15 cellular contexts compared by ENCODE assay signal in genomic region chr11:114293201-114293711, GRCh38. TPM values are rescaled to one million over a fixed set of nuclear protein-coding genes. Genes with fewer than 3 reads are reported as not detected.
DNase-seq lines count a peak whose midpoint lies in the region; ATAC-seq and TF ChIP-seq lines count a peak whose summit lies in the region.
"Had no signal": no experiment of that assay in that cellular context is flagged by ENCODE, and none has a peak within 500 bp of the region (broad histone marks: within the 10 kb centered on the region; RNA-seq: fewer than 3 reads in every experiment).

No MANE protein-coding gene starts in this region.

- H3K4me3 ChIP-seq in mammary epithelial cell (replicated peaks in 1 of 3; ENCODE audit: insufficient read depth in 1 of 3, low read depth in 2 of 3, low read length in 3 of 3) (no peak overlapping the region), suprapubic skin (no peak overlapping the region)
- H3K4me3 ChIP-seq: GM23338, ovary had no signal

- no peak overlapping the region for H3K4me2 ChIP-seq in mammary epithelial cell (ENCODE audit: insufficient read depth, low read depth, low read length)
- H3K4me2 ChIP-seq: GM23338 had no signal

- CTCF ChIA-PET in mammary epithelial cell (lab: Charles Lee; ENCODE audit: low non-redundant PET), result no interaction called here

- in situ Hi-C loops in mammary epithelial cell (cut with MboI; ENCODE audit: low sequenced_read_pairs in 2 of 2), result loop anchor here in 1 of 2 donors (25.0 kb wide), 1 partner anchor 119 kb away; the partner anchor contains the start of genes C11orf71 and RBM7

- H3K9me3 Mint-ChIP-seq in activated naive CD4-positive, alpha-beta T cell treated with anti-CD3 and anti-CD28 coated beads, Interleukin-2, amount 50 U/mL, for 72 hours, result peaks cover 3 to 4% of the 10 kb centered on the region in 2 donors
- H3K9me3 Mint-ChIP-seq: activated naive CD4-positive, alpha-beta T cell treated with anti-CD3 and anti-CD28 coated beads for 36 hours; GM23338; stimulated activated naive CD8-positive, alpha-beta T cell treated with anti-CD3 and anti-CD28 coated beads, Interleukin-15, Interleukin-2, amounts not matched to agents 100 ng/mL and 50 ng/mL, for 24 hours had no signal

- no peak for TF ChIP-seq EP300 in suprapubic skin (IDR thresholded peaks at IDR 0.05)

- peaks cover 0 to 5% of the 10 kb centered on the region in 2 donors for H3K36me3 Mint-ChIP-seq in activated naive CD4-positive, alpha-beta T cell treated with anti-CD3 and anti-CD28 coated beads, Interleukin-2, amount 50 U/mL, for 72 hours

- no TSS peak for BruUV-seq in mammary epithelial cell (replicated peaks; lab: Mats Ljungman, UMichigan)

- no peaks in the 10 kb centered on the region for H3K9me3 ChIP-seq in mammary epithelial cell (replicated peaks; ENCODE audit: insufficient read depth, low read length)
- no peaks in the 10 kb centered on the region for H3K9me3 ChIP-seq in suprapubic skin
- H3K9me3 ChIP-seq: ovary had no signal

- H3K27ac Mint-ChIP-seq in activated naive CD4-positive, alpha-beta T cell treated with anti-CD3 and anti-CD28 coated beads, Interleukin-2, amount 50 U/mL, for 72 hours, result no peak overlapping the region
- H3K27ac Mint-ChIP-seq: activated naive CD4-positive, alpha-beta T cell treated with anti-CD3 and anti-CD28 coated beads for 36 hours; GM23338; stimulated activated naive CD8-positive, alpha-beta T cell treated with anti-CD3 and anti-CD28 coated beads, Interleukin-15, Interleukin-2, amounts not matched to agents 100 ng/mL and 50 ng/mL, for 24 hours had no signal

- H3K4me1 ChIP-seq in mammary epithelial cell (ENCODE audit: insufficient read depth, low read length) (peaks cover 45% of the 10 kb centered on the region), suprapubic skin (peaks cover 33% of the 10 kb centered on the region)

- ATAC-seq in activated naive CD4-positive, alpha-beta T cell treated with anti-CD3 and anti-CD28 coated beads, Interleukin-2, amount 50 U/mL, for 72 hours, result no peak
- ATAC-seq in GM21825 (IDR thresholded peaks at IDR 0.05; ENCODE audit: unreplicated experiment), result no peak
- ATAC-seq: GM23338, left colon had no signal

- dilution Hi-C loops in mammary epithelial cell (cut with HindIII; ENCODE audit: low sequenced_read_pairs), result no loop called here

- no peak overlapping the region for H3K9ac ChIP-seq in mammary epithelial cell (ENCODE audit: insufficient read depth, low read length)

- H3K27me3 ChIP-seq in mammary epithelial cell (ENCODE audit: insufficient read depth, low read length) (no peaks in the 10 kb centered on the region), suprapubic skin (no peaks in the 10 kb centered on the region)
- H3K27me3 ChIP-seq: ovary had no signal

- peak overlapping the region; percentile 15 for H2AFZ ChIP-seq in mammary epithelial cell (ENCODE audit: low read depth, low read length)
- H2AFZ ChIP-seq: GM23338 had no signal

- H3K79me2 ChIP-seq in mammary epithelial cell (ENCODE audit: insufficient read depth, low read length), result peaks cover 10% of the 10 kb centered on the region

- no peak for TF ChIP-seq POLR2A in suprapubic skin (IDR thresholded peaks at IDR 0.05)

- peak overlapping the region; percentile 36 for H3K27ac ChIP-seq in mammary epithelial cell (ENCODE audit: insufficient read depth, low read depth, low read length)
- peak overlapping the region; percentile 94 for H3K27ac ChIP-seq in suprapubic skin

- no peaks in the 10 kb centered on the region for H3K36me3 ChIP-seq in mammary epithelial cell (ENCODE audit: insufficient read depth, low read length)
- no peaks in the 10 kb centered on the region for H3K36me3 ChIP-seq in suprapubic skin
- H3K36me3 ChIP-seq: ovary had no signal

- WGBS in mammary epithelial cell (ENCODE audit: low coverage, missing lambda C conversion rate), result 0% methylated on average over 1 of the region's 1 CpG
- WGBS in suprapubic skin, result 41% methylated on average over 1 of the region's 1 CpG

- DNase-seq in M059J (ENCODE audit: low read depth) (peak; percentile 73), mammary epithelial cell (peak; percentile 49), lung microvascular endothelial cell (ENCODE audit: low read depth in 2 of 2) (peak; percentile 72 to 77), suprapubic skin (ENCODE audit: low spot score in 2 of 2) (no peak), ureter (ENCODE audit: low spot score) (no peak)
- no peak for DNase-seq in activated T-cell treated with anti-CD3 and anti-CD28 coated beads, Interleukin-2, amount 50 U/mL, for 1 hour
- no peak for DNase-seq in activated naive CD4-positive, alpha-beta T cell treated with anti-CD3 and anti-CD28 coated beads, Interleukin-2, amount 50 U/mL, for 72 hours (ENCODE audit: low spot score in 2 of 2)
- DNase-seq: activated naive CD4-positive, alpha-beta T cell treated with anti-CD3 and anti-CD28 coated beads for 36 hours; left colon; NCI-H1092; ovary had no signal

- H4K20me1 ChIP-seq in mammary epithelial cell (ENCODE audit: insufficient read depth, low read length), result no peaks in the 10 kb centered on the region

- intact Hi-C loops in mammary epithelial cell (cut with micrococcal nuclease), result no loop called here

- TF ChIP-seq CTCF in mammary epithelial cell (conservative IDR thresholded peaks at IDR 0.05 in 1 of 2, IDR thresholded peaks at IDR 0.05 in 1 of 2; ENCODE audit: extremely low read depth in 1 of 2, insufficient read depth in 1 of 2, low read depth in 1 of 2, low read length in 2 of 2) (no peak), suprapubic skin (IDR thresholded peaks at IDR 0.05) (no peak)

RNA-seq across cellular contexts. Expression of gene NNMT, which starts 2.9 kb away (rescaled TPM):
- 76.6 and 129 TPM in 2 replicates for total RNA-seq in M059J (2014; rRNA removed; shearing (Covaris generic))
- total RNA-seq in mammary epithelial cell (100 to 1,000 TPM; 131 to 605 TPM), lung microvascular endothelial cell (200 and 316 TPM in 2 replicates), suprapubic skin (100 to 1,000 TPM; 106 to 269 (median 210) TPM), ureter (141 TPM)
- 130 TPM for polyA plus RNA-seq in mammary epithelial cell
- polyA minus RNA-seq in mammary epithelial cell, result 88.0 TPM
- not detected for total RNA-seq in activated naive CD4-positive, alpha-beta T cell treated with anti-CD3 and anti-CD28 coated beads, Interleukin-2, amount 50 U/mL, for 72 hours
- total RNA-seq: activated naive CD4-positive, alpha-beta T cell treated with anti-CD3 and anti-CD28 coated beads for 36 hours; G401; GM23338 had no signal

Comparison
In these comparisons a context has a peak if more than half of its experiments do, and no peak if none do; other contexts are left out.
1. DNase-seq: peak in M059J (single experiment), mammary epithelial cell (single experiment) and lung microvascular endothelial cell (2 of 2); none in suprapubic skin (0 of 2), activated T-cell treated with anti-CD3 and anti-CD28 coated beads, Interleukin-2, amount 50 U/mL, for 1 hour (single experiment), ureter (single experiment) and activated naive CD4-positive, alpha-beta T cell treated with anti-CD3 and anti-CD28 coated beads, Interleukin-2, amount 50 U/mL, for 72 hours (0 of 2).
2. RNA of gene NNMT, which starts 2.9 kb away (total RNA-seq): 131 to 605 TPM in mammary epithelial cell, 200 to 316 TPM in lung microvascular endothelial cell, 106 to 269 TPM in suprapubic skin, 141 TPM in ureter (single experiment) and 76.6 to 129 TPM in M059J; not detected in activated naive CD4-positive, alpha-beta T cell treated with anti-CD3 and anti-CD28 coated beads, Interleukin-2, amount 50 U/mL, for 72 hours; every median in the first group is over 10 times any median in the second.